ENCODE assay signal across 20 cellular contexts in the genomic region with DNA sequence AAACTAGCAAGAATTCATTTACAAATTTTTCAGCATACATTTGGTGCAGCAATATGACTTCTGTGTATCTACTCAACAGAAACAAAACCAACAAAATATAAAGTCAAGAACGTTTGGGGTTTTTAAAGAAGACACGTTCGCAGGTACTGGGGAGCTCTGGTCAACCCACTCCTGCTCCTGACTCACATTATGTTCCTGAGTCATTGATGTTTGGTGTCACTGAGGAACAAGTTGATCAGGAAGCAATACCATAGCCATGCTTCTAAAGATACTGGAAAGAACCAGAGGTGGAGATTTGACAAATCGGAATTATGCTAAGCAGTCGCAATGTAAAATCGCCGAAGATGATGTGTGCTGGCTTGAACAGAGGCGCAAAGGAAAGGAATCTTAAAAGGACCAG.
"Had no signal": no experiment of that assay in that cellular context is flagged by ENCODE, and none has a peak within 500 bp of the region (broad histone marks: within the 10 kb centered on the region; RNA-seq: fewer than 3 reads in every experiment).

No MANE protein-coding gene starts in this region.

- H3K4me3 ChIP-seq: heart left ventricle, spleen, tibial nerve, upper lobe of right lung, vagina had no signal

- H3K79me2 ChIP-seq: parathyroid adenoma had no signal

- H3K4me3 Mint-ChIP-seq: dendritic cell treated with granulocyte-macrophage colony-stimulating factor and Interleukin-4, amounts not matched to agents 40 ng/mL and 50 ng/mL, for 4 days; naive B cell; nephron; stimulated activated memory B cell treated with anti-CD40 and anti-IgM and Interleukin-4, amounts not matched to agents 10 μg/mL and 1 μg/mL and 100 μg/mL, for 72 hours; stimulated activated naive CD8-positive, alpha-beta T cell treated with anti-CD3 and anti-CD28 coated beads, Interleukin-15, amount 100 ng/mL, for 72 hours had no signal

- H3K27me3 ChIP-seq: heart left ventricle, spleen, testis, tibial nerve, upper lobe of right lung, vagina had no signal

- H3K27me3 Mint-ChIP-seq: dendritic cell treated with granulocyte-macrophage colony-stimulating factor and Interleukin-4, amounts not matched to agents 40 ng/mL and 50 ng/mL, for 4 days; naive B cell; stimulated activated memory B cell treated with anti-CD40 and anti-IgM and Interleukin-4, amounts not matched to agents 10 μg/mL and 1 μg/mL and 100 μg/mL, for 72 hours; stimulated activated naive CD8-positive, alpha-beta T cell treated with anti-CD3 and anti-CD28 coated beads, Interleukin-15, amount 100 ng/mL, for 72 hours had no signal

- H3K9me3 ChIP-seq: testis, tibial nerve, upper lobe of right lung, vagina had no signal

- H3K4me1 ChIP-seq: parathyroid adenoma, testis, vagina had no signal

- H2AFZ ChIP-seq: parathyroid adenoma had no signal

- H3K9me3 Mint-ChIP-seq: dendritic cell treated with granulocyte-macrophage colony-stimulating factor and Interleukin-4, amounts not matched to agents 40 ng/mL and 50 ng/mL, for 4 days; stimulated activated memory B cell treated with anti-CD40 and anti-IgM and Interleukin-4, amounts not matched to agents 10 μg/mL and 1 μg/mL and 100 μg/mL, for 72 hours; stimulated activated naive CD8-positive, alpha-beta T cell treated with anti-CD3 and anti-CD28 coated beads, Interleukin-15, amount 100 ng/mL, for 72 hours had no signal

- FAIRE-seq: frontal cortex had no signal

- ATAC-seq: heart left ventricle; sciatic nerve; stimulated activated memory B cell treated with anti-CD40 and anti-IgM and Interleukin-4, amounts not matched to agents 10 μg/mL and 1 μg/mL and 100 μg/mL, for 72 hours; stimulated activated naive CD8-positive, alpha-beta T cell treated with anti-CD3 and anti-CD28 coated beads, Interleukin-15, amount 100 ng/mL, for 72 hours; upper lobe of right lung had no signal

- H3K27ac ChIP-seq: heart left ventricle, parathyroid adenoma, spleen, testis, tibial nerve, upper lobe of right lung, vagina had no signal

- H3K36me3 ChIP-seq: heart left ventricle, upper lobe of right lung, vagina had no signal

- DNase-seq: heart left ventricle; hippocampal formation; kidney glomerular epithelial cell; mesendoderm; naive B cell; spleen; stimulated activated CD4-positive, alpha-beta T cell treated with anti-CD3 and anti-CD28 coated beads, Interleukin-15, amount 100 ng/mL, for 24 hours; stimulated activated CD4-positive, alpha-beta T cell treated with anti-CD3 and anti-CD28 coated beads, Interleukin-1b, Interleukin-23, amount 100 ng/mL, for 48 hours; stimulated activated CD4-positive, alpha-beta T cell treated with anti-CD3 and anti-CD28 coated beads, Interleukin-4, amount 100 ng/mL, for 24 hours; stimulated activated naive CD8-positive, alpha-beta T cell treated with anti-CD3 and anti-CD28 coated beads, Interleukin-15, amount 100 ng/mL, for 72 hours; testis; upper lobe of right lung had no signal

- H3K9ac ChIP-seq: parathyroid adenoma had no signal

- H3K4me1 Mint-ChIP-seq: stimulated activated memory B cell treated with anti-CD40 and anti-IgM and Interleukin-4, amounts not matched to agents 10 μg/mL and 1 μg/mL and 100 μg/mL, for 72 hours had no signal

- H3K27ac Mint-ChIP-seq: dendritic cell treated with granulocyte-macrophage colony-stimulating factor and Interleukin-4, amounts not matched to agents 40 ng/mL and 50 ng/mL, for 4 days; naive B cell; nephron; stimulated activated memory B cell treated with anti-CD40 and anti-IgM and Interleukin-4, amounts not matched to agents 10 μg/mL and 1 μg/mL and 100 μg/mL, for 72 hours; stimulated activated naive CD8-positive, alpha-beta T cell treated with anti-CD3 and anti-CD28 coated beads, Interleukin-15, amount 100 ng/mL, for 72 hours had no signal
